8 cellular contexts compared by ENCODE assay signal in the genomic region with DNA sequence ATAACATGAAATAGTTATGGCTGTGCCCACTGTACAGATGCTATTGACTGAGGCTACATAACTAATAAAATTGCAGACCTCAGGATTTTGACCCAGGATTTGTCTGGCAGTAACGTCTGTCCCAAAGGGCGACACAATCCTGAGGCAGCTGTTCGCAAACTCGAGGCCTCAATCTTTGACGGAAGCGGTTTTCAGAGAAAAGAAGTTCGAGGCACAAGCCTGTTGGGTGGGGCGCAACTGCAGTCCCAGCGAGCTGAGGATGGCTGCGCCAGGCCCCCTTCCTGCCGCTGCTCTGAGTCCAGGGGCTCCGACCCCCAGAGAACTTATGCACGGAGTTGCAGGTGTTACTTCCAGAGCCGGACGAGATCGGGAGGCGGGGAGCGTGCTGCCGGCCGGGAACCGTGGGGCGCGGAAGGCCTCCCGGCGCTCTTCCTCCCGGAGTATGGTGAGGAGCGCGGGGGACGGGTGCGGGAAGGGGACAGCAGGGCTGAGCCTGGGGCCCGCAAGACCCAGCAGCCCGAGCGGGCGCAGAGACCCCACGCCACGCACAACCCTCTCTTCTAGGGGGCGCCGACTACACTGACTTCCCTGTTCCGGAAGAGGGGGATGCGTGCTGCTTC. TPM values are rescaled to one million over a fixed set of nuclear protein-coding genes. Genes with fewer than 3 reads are reported as not detected.
DNase-seq lines count a peak whose midpoint lies in the region; ATAC-seq and TF ChIP-seq lines count a peak whose summit lies in the region.

A gene (plus strand): TSS at position 242 of the 620 bp plus-strand sequence. CDS start 18 bp downstream, at position 260.

- H3K36me3 ChIP-seq in HCT116 (ENCODE audit: control insufficient read depth in 1 of 2, insufficient read depth in 2 of 2, low read length in 2 of 2) = peaks cover 0 to 4% of the 10 kb centered on the region in 2 experiments; a peak in 1 of 4 replicates

- ATAC-seq in HCT116 (no peak), GM21825 (IDR thresholded peaks at IDR 0.05; ENCODE audit: unreplicated experiment) (no peak), HG03039 (IDR thresholded peaks at IDR 0.05; ENCODE audit: unreplicated experiment) (no peak)

- H3K4me3 ChIP-seq in HCT116 (replicated peaks in 1 of 2; ENCODE audit: low read depth in 1 of 2, low read length in 2 of 2) (no peak within 1 kb of the TSS), fibroblast of villous mesenchyme (ENCODE audit: low read depth, low read length) (peak within 1 kb of the TSS; percentile 55)

- no peak for TF ChIP-seq CTCF in HCT116 (IDR thresholded peaks at IDR 0.05 in 2 of 3, conservative IDR thresholded peaks at IDR 0.05 in 1 of 3; ENCODE audit: borderline replicate concordance in 1 of 3, insufficient read depth in 1 of 3, low read depth in 2 of 3, low read length in 2 of 3)
- TF ChIP-seq CTCF in fibroblast of villous mesenchyme (IDR thresholded peaks at IDR 0.05; ENCODE audit: insufficient read depth, low read depth, low read length) = no peak

- no peak within 1 kb of the TSS for H3K27ac ChIP-seq in HCT116 (ENCODE audit: low read depth, low read length)

- H3K27me3 ChIP-seq in HCT116 (ENCODE audit: insufficient read depth, low read length) = no peaks in the 10 kb centered on the region

- RAD21 ChIA-PET in HCT116 (lab: Charles Lee; ENCODE audit: low non-redundant PET in 1 of 2, low total read pairs in 2 of 2, uncharacterized antibody in 2 of 2, unreplicated experiment in 2 of 2) = no interaction called here

- peak within 1 kb of the TSS; percentile 33 for H2AFZ ChIP-seq in HCT116 (ENCODE audit: low read depth, low read length, poor library complexity, severe bottlenecking)

- H3K9me2 ChIP-seq in HCT116 (ENCODE audit: insufficient read depth) = no peaks in the 10 kb centered on the region

- CTCF ChIA-PET in HCT116 (lab: Charles Lee) = no interaction called here

- H3K9me3 ChIP-seq in HCT116 (ENCODE audit: control insufficient read depth in 1 of 2, insufficient read depth in 1 of 2, low read depth in 1 of 2, low read length in 2 of 2) = peaks cover 13 to 17% of the 10 kb centered on the region in 2 experiments; a peak in 2 of 4 replicates

- intact Hi-C loops in HCT116 (cut with micrococcal nuclease) = no loop called here

- TF ChIP-seq POLR2A in HCT116 (IDR thresholded peaks at IDR 0.05; ENCODE audit: borderline replicate concordance, extremely low read depth, insufficient read depth, insufficient read length) = no peak

- no peaks in the 10 kb centered on the region for H4K20me1 ChIP-seq in HCT116 (ENCODE audit: insufficient read depth)

- H3K4me1 ChIP-seq in HCT116 (ENCODE audit: control insufficient read depth in 1 of 2, insufficient read depth in 2 of 2, low read length in 2 of 2) = peaks cover 12 to 14% of the 10 kb centered on the region in 2 experiments

- POLR2A ChIA-PET in HCT116 (lab: Charles Lee) = no interaction called here

- TF ChIP-seq RAD21 in HCT116 (IDR thresholded peaks at IDR 0.05; ENCODE audit: low read depth) = no peak

- no TSS peak for BruUV-seq in HCT116 (replicated peaks; lab: Mats Ljungman, UMichigan)

- H3K9ac ChIP-seq in HCT116 (ENCODE audit: low read length) = no peak within 1 kb of the TSS

- DNase-seq in HCT116 (ENCODE audit: low read depth, low spot score) (no peak), fibroblast of villous mesenchyme (ENCODE audit: low read depth) (peak; percentile 25), retina (peak; percentile 47), ureter (ENCODE audit: low spot score) (no peak), NCI-H2081 treated with DMSO at 0.1 percent for 48 hours (lab: John Stamatoyannopoulos, UW) (no peak)
- DNase-seq in activated CD8-positive, alpha-beta memory T cell treated with anti-CD3 and anti-CD28 coated beads, Interleukin-2, amount 50 U/mL, for 1 hour (ENCODE audit: extremely low read depth) = peak; percentile 0

- no peaks in the 10 kb centered on the region for H3K79me2 ChIP-seq in HCT116 (ENCODE audit: insufficient read depth, low read length)

- H3K4me2 ChIP-seq in HCT116 (ENCODE audit: low read length) = no peak within 1 kb of the TSS

TF ChIP-seq in HCT116, 20 proteins besides CTCF, POLR2A, EP300 and RAD21:
- TF ChIP-seq CBX3 (IDR thresholded peaks at IDR 0.05; ENCODE audit: low read depth) (no peak), EGR1 (IDR thresholded peaks at IDR 0.05; ENCODE audit: low read depth) (no peak), JUND (IDR thresholded peaks at IDR 0.05) (no peak), EZH2phosphoT487 (IDR thresholded peaks at IDR 0.05; ENCODE audit: borderline replicate concordance) (no peak), SP1 (IDR thresholded peaks at IDR 0.05; ENCODE audit: low read depth) (no peak), POLR2AphosphoS5 (IDR thresholded peaks at IDR 0.05; ENCODE audit: low read depth, low read length) (no peak), YY1 (IDR thresholded peaks at IDR 0.05; ENCODE audit: extremely low read depth, insufficient replicate concordance, low read depth, low read length) (no peak), SIN3A (IDR thresholded peaks at IDR 0.05; ENCODE audit: low read depth) (no peak), ZNF274 (IDR thresholded peaks at IDR 0.05; ENCODE audit: low read depth, low read length) (no peak)

RNA-seq across cellular contexts. Expression of the gene that starts here (rescaled TPM):
- 0.12 TPM for total RNA-seq in HCT116 (2021; ENCODE audit: unreplicated experiment)
- polyA plus RNA-seq in HCT116 (2012) = not detected in 2 replicates
- under 0.01 TPM in 2 replicates for total RNA-seq in fibroblast of villous mesenchyme
- 3.9 TPM for total RNA-seq in ureter

Comparison
In these comparisons a context has a peak if more than half of its experiments do, and no peak if none do; other contexts are left out.
1. Peak in DNase-seq and H3K4me3 ChIP-seq in fibroblast of villous mesenchyme; RNA of the gene not detected or under 1 TPM.
2. DNase-seq: peak in activated CD8-positive, alpha-beta memory T cell treated with anti-CD3 and anti-CD28 coated beads, Interleukin-2, amount 50 U/mL, for 1 hour (single experiment) and retina (single experiment); none in HCT116 (single experiment), ureter (single experiment) and NCI-H2081 treated with DMSO at 0.1 percent for 48 hours (single experiment).